30 cellular contexts compared by ENCODE assay signal in the genomic region with DNA sequence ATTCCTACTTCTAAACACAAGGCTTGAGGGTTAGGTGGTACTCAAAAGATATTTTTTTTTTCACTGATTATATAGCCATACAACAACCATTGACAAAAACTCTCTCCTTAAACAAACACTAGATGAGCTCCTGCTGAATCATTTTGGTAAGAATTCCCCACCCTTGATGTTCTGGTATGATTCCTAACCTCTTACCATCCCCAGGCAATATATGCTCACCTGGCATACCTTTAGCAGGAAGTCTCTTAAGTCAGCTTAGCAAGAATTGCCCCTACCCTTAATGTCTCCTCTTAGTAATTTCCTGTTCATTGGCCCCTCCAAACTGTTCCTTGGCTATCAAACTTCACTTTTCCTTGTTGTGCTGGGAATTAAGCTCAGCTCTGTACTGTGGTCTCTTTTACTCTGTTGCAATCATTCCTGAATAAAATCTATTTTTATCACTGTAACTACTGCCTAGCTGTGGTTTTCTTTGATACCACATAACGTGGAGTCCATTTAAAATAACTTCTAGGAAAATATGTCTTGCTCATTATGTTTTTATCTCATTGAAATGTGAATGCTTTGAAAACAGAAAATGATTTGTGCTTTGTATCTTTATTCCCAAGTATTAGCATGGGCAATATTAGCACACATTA.
A peak's percentile ranks its signal among the peaks of the same experiment; 100 is the strongest.
DNase-seq lines count a peak whose midpoint lies in the region; ATAC-seq, FAIRE-seq and TF ChIP-seq lines count a peak whose summit lies in the region.
"Had no signal": no experiment of that assay in that cellular context is flagged by ENCODE, and none has a peak within 500 bp of the region (broad histone marks: within the 10 kb centered on the region; RNA-seq: fewer than 3 reads in every experiment).

No MANE protein-coding gene starts in this region.

- no peaks in the 10 kb centered on the region for H3K27me3 ChIP-seq in bronchial epithelial cell (ENCODE audit: control insufficient read depth, insufficient read depth, low read length)
- H3K27me3 ChIP-seq: cardiac muscle cell, gastroesophageal sphincter, thyroid gland had no signal

- no peak for TF ChIP-seq CTCF in bronchial epithelial cell (IDR thresholded peaks at IDR 0.05; ENCODE audit: insufficient read depth, low read length, severe bottlenecking)

- no peak overlapping the region for H3K4me3 ChIP-seq in bronchial epithelial cell (ENCODE audit: low read depth, low read length)
- H3K4me3 ChIP-seq: cardiac muscle cell, coronary artery, gastroesophageal sphincter, skin epidermis, thyroid gland had no signal

- no peaks in the 10 kb centered on the region for H3K36me3 ChIP-seq in bronchial epithelial cell (ENCODE audit: control insufficient read depth, insufficient read depth, low read length)
- H3K36me3 ChIP-seq: cardiac muscle cell, gastroesophageal sphincter, thyroid gland had no signal

- no peak for FAIRE-seq in bronchial epithelial cell (lab: Jason Lieb, UNC)
- FAIRE-seq: GM12892, H1, TTC549 had no signal

- peak; percentile 8 for DNase-seq in AG20443 (ENCODE audit: low spot score)
- peak; percentile 17 for DNase-seq in M059J (ENCODE audit: low read depth)
- DNase-seq in bronchial epithelial cell (ENCODE audit: low read depth): peak; percentile 98
- DNase-seq in kidney tubule cell (ENCODE audit: low spot score): peak; percentile 51
- no peak for DNase-seq in SKM-1 (lab: John Stamatoyannopoulos, UW; ENCODE audit: unreplicated experiment)
- DNase-seq in 8988T: no peak
- DNase-seq: ACHN; activated CD4-positive, alpha-beta T cell treated with anti-CD3 and anti-CD28 coated beads, Interleukin-2, amount 50 U/mL, for 48 hours; activated naive CD4-positive, alpha-beta T cell treated with anti-CD3 and anti-CD28 coated beads, Interleukin-2, amount 10 ng/mL, durations not matched to agents 7 days and 5 days; amygdala; Calu3; effector memory CD4-positive, alpha-beta T cell; EL; hippocampal formation; left ventricle myocardium superior; midbrain; naive thymus-derived CD8-positive, alpha-beta T cell; NCI-H1105; NCI-H2029; NCI-H526 treated with DMSO at 0.1 percent for 48 hours; thyroid gland had no signal

- no peak for ATAC-seq in HG03565 (IDR thresholded peaks at IDR 0.05; ENCODE audit: unreplicated experiment)
- ATAC-seq in GM19455 (IDR thresholded peaks at IDR 0.05; ENCODE audit: unreplicated experiment): no peak
- ATAC-seq: gastroesophageal sphincter; left ventricle myocardium superior; naive thymus-derived CD8-positive, alpha-beta T cell had no signal

Comparison
In these comparisons a context has a peak if more than half of its experiments do, and no peak if none do; other contexts are left out.
1. DNase-seq: peak in AG20443 (single experiment), M059J (single experiment), bronchial epithelial cell (single experiment) and kidney tubule cell (single experiment); none in SKM-1 (single experiment) and 8988T (single experiment).